ENCODE assay signal across 6 cellular contexts in the genomic region with DNA sequence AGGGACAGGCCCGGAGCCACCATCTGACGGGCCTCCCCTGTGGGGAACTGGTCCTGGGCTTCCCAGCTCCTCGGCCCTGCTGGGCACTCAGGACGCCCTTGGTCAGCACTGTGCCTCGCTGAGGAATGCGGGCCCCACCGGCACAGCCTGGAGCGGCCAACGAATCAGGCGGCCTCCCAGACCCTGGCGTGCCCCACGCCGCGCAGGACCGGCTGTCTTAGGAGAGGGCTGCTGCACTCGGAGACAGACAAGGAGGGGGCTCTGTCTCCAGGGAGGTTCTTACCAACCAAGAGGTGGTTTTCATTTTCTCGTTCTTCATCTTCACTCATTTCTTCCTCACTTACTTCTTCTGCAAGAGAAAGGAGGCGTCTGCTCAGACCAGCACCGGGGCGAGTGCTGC. TPM values are rescaled to one million over a fixed set of nuclear protein-coding genes. Genes with fewer than 3 reads are reported as not detected.
A peak's percentile ranks its signal among the peaks of the same experiment; 100 is the strongest.
DNase-seq lines count a peak whose midpoint lies in the region; ATAC-seq and TF ChIP-seq lines count a peak whose summit lies in the region.
"Not testable (repeated sequence)": the region's sequence is repeated elsewhere in the genome, so short reads cannot be mapped to it uniquely, and the experiment has no call there.

No MANE protein-coding gene starts in this region.

- H3K27me3 ChIP-seq in aorta (ENCODE audit: control insufficient read depth in 1 of 2, insufficient read depth in 2 of 2, low read length in 1 of 2): not testable (repeated sequence)

- not testable (repeated sequence) for TF ChIP-seq CTCF in osteocyte (IDR thresholded peaks at IDR 0.05); type B pancreatic cell (conservative IDR thresholded peaks at IDR 0.05)

- not testable (repeated sequence) for H3K9me3 Mint-ChIP-seq in activated naive CD8-positive, alpha-beta T cell treated with anti-CD3 and anti-CD28 coated beads, Interleukin-2, amount 10 ng/mL, durations not matched to agents 7 days and 5 days; osteocyte (ENCODE audit: unreplicated experiment); type B pancreatic cell

- H3K36me3 ChIP-seq in aorta (ENCODE audit: control insufficient read depth in 1 of 2, insufficient read depth in 2 of 2, low read length in 1 of 2): not testable (repeated sequence)

- not testable (repeated sequence) for H3K4me1 Mint-ChIP-seq in activated naive CD8-positive, alpha-beta T cell treated with anti-CD3 and anti-CD28 coated beads, Interleukin-2, amount 10 ng/mL, durations not matched to agents 7 days and 5 days; osteocyte (ENCODE audit: unreplicated experiment); type B pancreatic cell (ENCODE audit: unreplicated experiment)

- not testable (repeated sequence) for H3K4me1 ChIP-seq in aorta (ENCODE audit: control insufficient read depth in 1 of 2, insufficient read depth in 2 of 2, low read length in 2 of 2)

- DNase-seq in activated CD8-positive, alpha-beta memory T cell treated with anti-CD3 and anti-CD28 coated beads, Interleukin-2, amount 50 U/mL, for 48 hours: peak; percentile 30
- DNase-seq in activated naive CD8-positive, alpha-beta T cell treated with anti-CD3 and anti-CD28 coated beads, Interleukin-2, amount 10 ng/mL, durations not matched to agents 7 days and 5 days: peak; percentile 4
- DNase-seq in mesenteric fat pad (ENCODE audit: low spot score): peak; percentile 20
- DNase-seq in osteocyte (ENCODE audit: extremely low spot score, unreplicated experiment): peak; percentile 21
- peak; percentile 32 for DNase-seq in type B pancreatic cell (ENCODE audit: extremely low spot score, unreplicated experiment)
- peak in 1 of 2 donors; percentile 48 for DNase-seq in aorta

- H3K27me3 Mint-ChIP-seq in activated naive CD8-positive, alpha-beta T cell treated with anti-CD3 and anti-CD28 coated beads, Interleukin-2, amount 10 ng/mL, durations not matched to agents 7 days and 5 days; osteocyte (ENCODE audit: unreplicated experiment); type B pancreatic cell: not testable (repeated sequence)

- H3K27ac Mint-ChIP-seq in activated naive CD8-positive, alpha-beta T cell treated with anti-CD3 and anti-CD28 coated beads, Interleukin-2, amount 10 ng/mL, durations not matched to agents 7 days and 5 days; osteocyte (ENCODE audit: unreplicated experiment); type B pancreatic cell: not testable (repeated sequence)

- not testable (repeated sequence) for H3K4me3 Mint-ChIP-seq in activated naive CD8-positive, alpha-beta T cell treated with anti-CD3 and anti-CD28 coated beads, Interleukin-2, amount 10 ng/mL, durations not matched to agents 7 days and 5 days; osteocyte (ENCODE audit: unreplicated experiment); type B pancreatic cell

- H3K36me3 Mint-ChIP-seq in activated naive CD8-positive, alpha-beta T cell treated with anti-CD3 and anti-CD28 coated beads, Interleukin-2, amount 10 ng/mL, durations not matched to agents 7 days and 5 days; osteocyte (ENCODE audit: unreplicated experiment); type B pancreatic cell: not testable (repeated sequence)

- H3K9me3 ChIP-seq in aorta (ENCODE audit: control insufficient read depth, low read length): not testable (repeated sequence)

- H3K27ac ChIP-seq in aorta (ENCODE audit: low read depth in 1 of 2, low read length in 2 of 2): not testable (repeated sequence)

- POLR2A ChIA-PET in activated naive CD8-positive, alpha-beta T cell treated with anti-CD3 and anti-CD28 coated beads, Interleukin-2, amount 10 ng/mL, durations not matched to agents 7 days and 5 days (lab: Charles Lee): not testable (repeated sequence)

- intact Hi-C loops in aorta (cut with DNase I): not testable (repeated sequence)

- not testable (repeated sequence) for ATAC-seq in activated naive CD8-positive, alpha-beta T cell treated with anti-CD3 and anti-CD28 coated beads, Interleukin-2, amount 10 ng/mL, durations not matched to agents 7 days and 5 days (ENCODE audit: low read depth)
- peak; percentile 11 for ATAC-seq in aorta (ENCODE audit: low FRiP score)

- not testable (repeated sequence) for H3K4me3 ChIP-seq in aorta (ENCODE audit: low read length in 2 of 2)

- WGBS in aorta, 2 donors: 95 to 100% methylated on average over 1 to 15 of the region's 20 CpGs

RNA-seq across cellular contexts. Expression of a gene that starts 15.3 kb away (rescaled TPM):
- 10 to 100 TPM; 75.3 to 77.0 TPM for total RNA-seq in activated naive CD8-positive, alpha-beta T cell treated with anti-CD3 and anti-CD28 coated beads, Interleukin-2, amount 10 ng/mL, durations not matched to agents 7 days and 5 days
- 27.7 TPM for total RNA-seq in mesenteric fat pad
- 84.9 and 85.2 TPM in 2 replicates for total RNA-seq in osteocyte
- total RNA-seq in type B pancreatic cell (ENCODE audit: low replicate concordance): 88.8 and 116 TPM in 2 replicates
- total RNA-seq in aorta: 10 to 100 TPM; 25.2 to 53.5 TPM
- polyA plus RNA-seq in aorta: 10 to 100 TPM in 1 of 2 donors, 1 to 10 TPM in 1; 8.1 to 32.0 TPM

RNA-seq across cellular contexts. Expression of a gene that starts 16.3 kb away (rescaled TPM):
- 100 to 1,000 TPM; 104 to 106 TPM for total RNA-seq in activated naive CD8-positive, alpha-beta T cell treated with anti-CD3 and anti-CD28 coated beads, Interleukin-2, amount 10 ng/mL, durations not matched to agents 7 days and 5 days
- total RNA-seq in mesenteric fat pad: 45.5 TPM
- total RNA-seq in osteocyte: 44.2 and 51.3 TPM in 2 replicates
- total RNA-seq in type B pancreatic cell (ENCODE audit: low replicate concordance): 45.9 and 47.0 TPM in 2 replicates
- 10 to 100 TPM; 52.7 to 53.1 TPM for total RNA-seq in aorta
- polyA plus RNA-seq in aorta: 10 to 100 TPM; 26.3 to 56.3 TPM

RNA-seq across cellular contexts. Expression of a gene that starts 49.1 kb away (rescaled TPM):
- total RNA-seq in activated naive CD8-positive, alpha-beta T cell treated with anti-CD3 and anti-CD28 coated beads, Interleukin-2, amount 10 ng/mL, durations not matched to agents 7 days and 5 days: 10 to 100 TPM; 40.8 to 42.3 TPM
- 20.8 TPM for total RNA-seq in mesenteric fat pad
- total RNA-seq in osteocyte: 28.8 and 29.7 TPM in 2 replicates
- 21.8 and 26.5 TPM in 2 replicates for total RNA-seq in type B pancreatic cell (ENCODE audit: low replicate concordance)
- total RNA-seq in aorta: 10 to 100 TPM; 25.2 to 27.0 TPM
- 10 to 100 TPM; 42.3 to 44.7 TPM for polyA plus RNA-seq in aorta
